ENCODE assay signal across 1 cellular context in the genomic region with DNA sequence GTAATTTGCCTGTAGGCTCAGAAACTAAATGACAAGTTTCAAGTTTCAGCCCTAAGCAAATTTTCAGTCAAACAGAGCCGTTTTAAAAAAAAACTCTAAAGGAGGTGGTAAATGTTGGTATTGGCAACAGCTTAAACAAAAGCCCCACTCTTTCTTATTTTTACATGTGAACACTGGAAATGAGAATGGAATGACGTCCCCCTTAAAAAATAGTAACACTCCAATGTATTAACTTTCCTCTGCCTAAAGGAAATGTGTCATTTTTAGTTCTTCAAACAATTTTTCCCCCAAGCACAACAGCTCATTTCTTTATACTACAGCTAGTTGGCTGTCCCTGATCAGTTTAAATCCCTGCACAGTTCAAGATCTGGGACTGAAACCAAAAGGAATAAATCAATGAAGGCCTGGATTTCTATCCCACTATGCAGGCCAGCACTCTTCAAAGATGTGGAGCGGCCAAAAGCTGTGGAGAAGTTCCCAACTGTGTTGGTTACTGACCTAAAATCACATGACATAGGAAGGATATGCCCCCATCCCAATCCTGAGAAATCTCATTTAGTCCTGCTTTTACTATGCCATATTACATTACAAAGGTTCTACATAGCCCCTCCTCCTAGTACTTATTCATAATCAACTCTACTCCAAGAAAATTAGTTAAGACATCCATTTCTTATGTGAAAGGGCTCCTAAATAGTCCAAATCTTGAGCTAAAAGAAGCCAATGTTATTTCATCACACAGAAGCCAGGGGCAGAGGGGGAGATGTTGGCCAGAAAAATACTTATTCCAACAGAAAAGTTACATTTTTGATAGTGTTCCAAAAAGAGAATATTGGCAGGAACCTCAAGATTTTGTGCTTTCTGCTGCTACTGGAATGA.
TF ChIP-seq lines count a peak whose summit lies in the region.

No MANE protein-coding gene starts in this region.

TF ChIP-seq in H1, 55 proteins besides CTCF, POLR2A, EP300 and RAD21 (continued from another document):
- TF ChIP-seq, protein P1, sequence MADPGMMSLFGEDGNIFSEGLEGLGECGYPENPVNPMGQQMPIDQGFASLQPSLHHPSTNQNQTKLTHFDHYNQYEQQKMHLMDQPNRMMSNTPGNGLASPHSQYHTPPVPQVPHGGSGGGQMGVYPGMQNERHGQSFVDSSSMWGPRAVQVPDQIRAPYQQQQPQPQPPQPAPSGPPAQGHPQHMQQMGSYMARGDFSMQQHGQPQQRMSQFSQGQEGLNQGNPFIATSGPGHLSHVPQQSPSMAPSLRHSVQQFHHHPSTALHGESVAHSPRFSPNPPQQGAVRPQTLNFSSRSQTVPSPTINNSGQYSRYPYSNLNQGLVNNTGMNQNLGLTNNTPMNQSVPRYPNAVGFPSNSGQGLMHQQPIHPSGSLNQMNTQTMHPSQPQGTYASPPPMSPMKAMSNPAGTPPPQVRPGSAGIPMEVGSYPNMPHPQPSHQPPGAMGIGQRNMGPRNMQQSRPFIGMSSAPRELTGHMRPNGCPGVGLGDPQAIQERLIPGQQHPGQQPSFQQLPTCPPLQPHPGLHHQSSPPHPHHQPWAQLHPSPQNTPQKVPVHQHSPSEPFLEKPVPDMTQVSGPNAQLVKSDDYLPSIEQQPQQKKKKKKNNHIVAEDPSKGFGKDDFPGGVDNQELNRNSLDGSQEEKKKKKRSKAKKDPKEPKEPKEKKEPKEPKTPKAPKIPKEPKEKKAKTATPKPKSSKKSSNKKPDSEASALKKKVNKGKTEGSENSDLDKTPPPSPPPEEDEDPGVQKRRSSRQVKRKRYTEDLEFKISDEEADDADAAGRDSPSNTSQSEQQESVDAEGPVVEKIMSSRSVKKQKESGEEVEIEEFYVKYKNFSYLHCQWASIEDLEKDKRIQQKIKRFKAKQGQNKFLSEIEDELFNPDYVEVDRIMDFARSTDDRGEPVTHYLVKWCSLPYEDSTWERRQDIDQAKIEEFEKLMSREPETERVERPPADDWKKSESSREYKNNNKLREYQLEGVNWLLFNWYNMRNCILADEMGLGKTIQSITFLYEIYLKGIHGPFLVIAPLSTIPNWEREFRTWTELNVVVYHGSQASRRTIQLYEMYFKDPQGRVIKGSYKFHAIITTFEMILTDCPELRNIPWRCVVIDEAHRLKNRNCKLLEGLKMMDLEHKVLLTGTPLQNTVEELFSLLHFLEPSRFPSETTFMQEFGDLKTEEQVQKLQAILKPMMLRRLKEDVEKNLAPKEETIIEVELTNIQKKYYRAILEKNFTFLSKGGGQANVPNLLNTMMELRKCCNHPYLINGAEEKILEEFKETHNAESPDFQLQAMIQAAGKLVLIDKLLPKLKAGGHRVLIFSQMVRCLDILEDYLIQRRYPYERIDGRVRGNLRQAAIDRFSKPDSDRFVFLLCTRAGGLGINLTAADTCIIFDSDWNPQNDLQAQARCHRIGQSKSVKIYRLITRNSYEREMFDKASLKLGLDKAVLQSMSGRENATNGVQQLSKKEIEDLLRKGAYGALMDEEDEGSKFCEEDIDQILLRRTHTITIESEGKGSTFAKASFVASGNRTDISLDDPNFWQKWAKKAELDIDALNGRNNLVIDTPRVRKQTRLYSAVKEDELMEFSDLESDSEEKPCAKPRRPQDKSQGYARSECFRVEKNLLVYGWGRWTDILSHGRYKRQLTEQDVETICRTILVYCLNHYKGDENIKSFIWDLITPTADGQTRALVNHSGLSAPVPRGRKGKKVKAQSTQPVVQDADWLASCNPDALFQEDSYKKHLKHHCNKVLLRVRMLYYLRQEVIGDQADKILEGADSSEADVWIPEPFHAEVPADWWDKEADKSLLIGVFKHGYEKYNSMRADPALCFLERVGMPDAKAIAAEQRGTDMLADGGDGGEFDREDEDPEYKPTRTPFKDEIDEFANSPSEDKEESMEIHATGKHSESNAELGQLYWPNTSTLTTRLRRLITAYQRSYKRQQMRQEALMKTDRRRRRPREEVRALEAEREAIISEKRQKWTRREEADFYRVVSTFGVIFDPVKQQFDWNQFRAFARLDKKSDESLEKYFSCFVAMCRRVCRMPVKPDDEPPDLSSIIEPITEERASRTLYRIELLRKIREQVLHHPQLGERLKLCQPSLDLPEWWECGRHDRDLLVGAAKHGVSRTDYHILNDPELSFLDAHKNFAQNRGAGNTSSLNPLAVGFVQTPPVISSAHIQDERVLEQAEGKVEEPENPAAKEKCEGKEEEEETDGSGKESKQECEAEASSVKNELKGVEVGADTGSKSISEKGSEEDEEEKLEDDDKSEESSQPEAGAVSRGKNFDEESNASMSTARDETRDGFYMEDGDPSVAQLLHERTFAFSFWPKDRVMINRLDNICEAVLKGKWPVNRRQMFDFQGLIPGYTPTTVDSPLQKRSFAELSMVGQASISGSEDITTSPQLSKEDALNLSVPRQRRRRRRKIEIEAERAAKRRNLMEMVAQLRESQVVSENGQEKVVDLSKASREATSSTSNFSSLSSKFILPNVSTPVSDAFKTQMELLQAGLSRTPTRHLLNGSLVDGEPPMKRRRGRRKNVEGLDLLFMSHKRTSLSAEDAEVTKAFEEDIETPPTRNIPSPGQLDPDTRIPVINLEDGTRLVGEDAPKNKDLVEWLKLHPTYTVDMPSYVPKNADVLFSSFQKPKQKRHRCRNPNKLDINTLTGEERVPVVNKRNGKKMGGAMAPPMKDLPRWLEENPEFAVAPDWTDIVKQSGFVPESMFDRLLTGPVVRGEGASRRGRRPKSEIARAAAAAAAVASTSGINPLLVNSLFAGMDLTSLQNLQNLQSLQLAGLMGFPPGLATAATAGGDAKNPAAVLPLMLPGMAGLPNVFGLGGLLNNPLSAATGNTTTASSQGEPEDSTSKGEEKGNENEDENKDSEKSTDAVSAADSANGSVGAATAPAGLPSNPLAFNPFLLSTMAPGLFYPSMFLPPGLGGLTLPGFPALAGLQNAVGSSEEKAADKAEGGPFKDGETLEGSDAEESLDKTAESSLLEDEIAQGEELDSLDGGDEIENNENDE (IDR thresholded peaks at IDR 0.05; ENCODE audit: insufficient replicate concordance, low read length): no peak
- TF ChIP-seq EZH2 (IDR thresholded peaks at IDR 0.05; ENCODE audit: low read depth, low read length, severe bottlenecking) (no peak), CEBPB (IDR thresholded peaks at IDR 0.05; ENCODE audit: low read depth, low read length) (no peak), CTBP2 (IDR thresholded peaks at IDR 0.05; ENCODE audit: borderline replicate concordance, insufficient read depth, insufficient read length, low read length) (no peak), SP2 (IDR thresholded peaks at IDR 0.05; ENCODE audit: low read length) (no peak), SRF (IDR thresholded peaks at IDR 0.05; ENCODE audit: low read depth, low read length) (no peak)
